ENCODE assay signal across 17 cellular contexts in the genomic region with DNA sequence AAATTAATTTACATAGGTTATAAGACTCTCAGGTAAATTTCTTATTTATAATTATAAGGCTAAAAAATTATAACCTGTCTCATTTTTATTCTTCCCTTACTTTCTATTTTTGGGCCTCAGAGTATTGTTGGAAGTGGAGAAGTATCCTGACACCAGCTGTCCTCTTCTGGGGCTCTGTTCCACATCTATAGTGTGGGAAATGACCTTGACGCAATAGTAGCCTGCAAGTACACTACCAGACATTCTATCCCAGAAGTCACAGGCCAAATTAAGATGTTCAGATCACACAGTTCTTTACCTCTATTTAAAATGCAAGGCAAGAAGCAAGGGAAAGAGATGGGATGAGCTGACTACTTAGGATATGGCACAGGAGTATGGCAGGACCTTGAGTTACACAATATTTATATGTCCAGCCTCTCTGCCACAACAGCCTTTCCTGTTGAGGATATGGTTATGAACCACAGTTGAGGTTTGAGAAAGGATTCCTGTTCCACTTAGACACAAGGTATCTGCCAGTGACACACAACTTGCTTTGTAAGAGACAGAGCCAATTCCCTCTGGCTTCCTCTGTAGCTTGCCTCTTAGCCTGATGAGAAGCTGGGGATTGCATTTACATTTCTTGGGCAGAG. TPM values are rescaled to one million over a fixed set of nuclear protein-coding genes. Genes with fewer than 3 reads are reported as not detected.
DNase-seq lines count a peak whose midpoint lies in the region; ATAC-seq, FAIRE-seq and TF ChIP-seq lines count a peak whose summit lies in the region.
"Had no signal": no experiment of that assay in that cellular context is flagged by ENCODE, and none has a peak within 500 bp of the region (broad histone marks: within the 10 kb centered on the region; RNA-seq: fewer than 3 reads in every experiment).

No MANE protein-coding gene starts in this region.

- H3K36me3 ChIP-seq in astrocyte (ENCODE audit: insufficient read depth, low read length) = no peaks in the 10 kb centered on the region
- no peaks in the 10 kb centered on the region for H3K36me3 ChIP-seq in mesenchymal stem cell (ENCODE audit: control insufficient read depth in 1 of 2, insufficient read depth in 2 of 2, low read depth in 1 of 2, low read length in 2 of 2)
- H3K36me3 ChIP-seq in kidney (ENCODE audit: control insufficient read depth in 1 of 2, insufficient read depth in 2 of 2, low read length in 2 of 2) = no peaks in the 10 kb centered on the region
- H3K36me3 ChIP-seq: colonic mucosa, esophagus muscularis mucosa had no signal

- peak overlapping the region; percentile 15 to 49 for H2BK12ac ChIP-seq in mesenchymal stem cell (ENCODE audit: low read length in 2 of 2)

- no peak overlapping the region for H2BK5ac ChIP-seq in mesenchymal stem cell (ENCODE audit: low read depth, low read length, poor library complexity, severe bottlenecking)

- H3K79me1 ChIP-seq in mesenchymal stem cell (replicated peaks; ENCODE audit: low read length, poor library complexity, severe bottlenecking) = peaks cover 19% of the 10 kb centered on the region

- peak overlapping the region; percentile 15 for H2AK5ac ChIP-seq in mesenchymal stem cell (ENCODE audit: low read length, severe bottlenecking)

- no CpG with 5 or more reads among the region's 1 CpG for WGBS in mesenchymal stem cell

- no peak overlapping the region for H3K4me2 ChIP-seq in astrocyte (ENCODE audit: low read length)
- H3K4me2 ChIP-seq in mesenchymal stem cell (ENCODE audit: low read length, poor library complexity, severe bottlenecking) = peak overlapping the region; percentile 23

- no peak for TF ChIP-seq CTCF in astrocyte (IDR thresholded peaks at IDR 0.05; ENCODE audit: insufficient read depth, low read depth, low read length)
- TF ChIP-seq CTCF in kidney (IDR thresholded peaks at IDR 0.05; ENCODE audit: borderline replicate concordance, extremely low read depth, insufficient read depth) = no peak

- H2BK15ac ChIP-seq in mesenchymal stem cell (ENCODE audit: low read depth, poor library complexity, severe bottlenecking) = no peak overlapping the region

- H3K27me3 Mint-ChIP-seq in astrocyte (ENCODE audit: low read depth, unreplicated experiment) = no peaks in the 10 kb centered on the region
- H3K27me3 Mint-ChIP-seq: activated naive CD8-positive, alpha-beta T cell treated with anti-CD3 and anti-CD28 coated beads, Interleukin-2, amount 50 U/mL, for 24 hours; stimulated activated naive B cell treated with anti-CD40 and anti-IgM and Interleukin-4, amounts not matched to agents 10 μg/mL and 1 μg/mL and 100 μg/mL, for 72 hours had no signal

- H3K27ac ChIP-seq in astrocyte (ENCODE audit: low read depth, low read length) (no peak overlapping the region), mesenchymal stem cell (ENCODE audit: low read length, poor library complexity, severe bottlenecking) (no peak overlapping the region), kidney (ENCODE audit: low read depth in 2 of 2, low read length in 2 of 2) (no peak overlapping the region)
- H3K27ac ChIP-seq: colonic mucosa had no signal

- H2AFZ ChIP-seq in astrocyte (ENCODE audit: low read depth, low read length) (no peak overlapping the region), mesenchymal stem cell (ENCODE audit: low read depth, low read length) (no peak overlapping the region)

- H3K9me3 ChIP-seq in astrocyte (ENCODE audit: insufficient read depth, low read depth, low read length) (no peaks in the 10 kb centered on the region), mesenchymal stem cell (ENCODE audit: control insufficient read depth, low read length) (no peaks in the 10 kb centered on the region), kidney (ENCODE audit: control insufficient read depth in 1 of 2, low read length in 2 of 2) (no peaks in the 10 kb centered on the region)
- H3K9me3 ChIP-seq: colonic mucosa, esophagus muscularis mucosa had no signal

- peaks cover 89% of the 10 kb centered on the region for H3K79me2 ChIP-seq in astrocyte (ENCODE audit: insufficient read depth, low read length)

- no peak overlapping the region for H3K4me3 ChIP-seq in astrocyte (ENCODE audit: insufficient read depth, low read depth, low read length)
- no peak overlapping the region for H3K4me3 ChIP-seq in mesenchymal stem cell (ENCODE audit: insufficient read depth in 1 of 2, low read depth in 1 of 2, low read length in 2 of 2)
- H3K4me3 ChIP-seq in kidney (ENCODE audit: low read length in 2 of 2) = no peak overlapping the region
- H3K4me3 ChIP-seq: colonic mucosa, esophagus muscularis mucosa had no signal

- peak overlapping the region in 1 of 2 experiments; percentile 51 for H3K4ac ChIP-seq in mesenchymal stem cell (ENCODE audit: low read depth in 1 of 2, low read length in 2 of 2)

- H3K9ac ChIP-seq in astrocyte (ENCODE audit: low read length) = no peak overlapping the region
- H3K9ac ChIP-seq in mesenchymal stem cell (ENCODE audit: low read length) = no peak overlapping the region
- H3K9ac ChIP-seq in kidney (ENCODE audit: low read length in 2 of 2) = no peak overlapping the region

- H4K91ac ChIP-seq in mesenchymal stem cell (ENCODE audit: low read length) = no peak overlapping the region

- no peaks in the 10 kb centered on the region for H3K27me3 ChIP-seq in astrocyte (ENCODE audit: insufficient read depth, low read length)
- no peaks in the 10 kb centered on the region for H3K27me3 ChIP-seq in mesenchymal stem cell (ENCODE audit: control insufficient read depth in 1 of 2, insufficient read depth in 1 of 2, low read length in 2 of 2)
- H3K27me3 ChIP-seq: colonic mucosa, esophagus muscularis mucosa had no signal

- no peaks in the 10 kb centered on the region for H3K9me3 Mint-ChIP-seq in astrocyte (ENCODE audit: unreplicated experiment)
- H3K9me3 Mint-ChIP-seq: activated naive CD8-positive, alpha-beta T cell treated with anti-CD3 and anti-CD28 coated beads, Interleukin-2, amount 50 U/mL, for 24 hours; activated T-cell treated with anti-CD3 and anti-CD28 coated beads, Interleukin-2, amount 50 U/mL, for 24 hours; stimulated activated naive B cell treated with anti-CD40 and anti-IgM and Interleukin-4, amounts not matched to agents 10 μg/mL and 1 μg/mL and 100 μg/mL, for 72 hours had no signal

- H3K4me1 Mint-ChIP-seq in astrocyte (ENCODE audit: low read depth, unreplicated experiment) = peaks cover 25% of the 10 kb centered on the region
- H3K4me1 Mint-ChIP-seq: activated naive CD8-positive, alpha-beta T cell treated with anti-CD3 and anti-CD28 coated beads, Interleukin-2, amount 50 U/mL, for 24 hours; stimulated activated naive B cell treated with anti-CD40 and anti-IgM and Interleukin-4, amounts not matched to agents 10 μg/mL and 1 μg/mL and 100 μg/mL, for 72 hours had no signal

- H3K23ac ChIP-seq in mesenchymal stem cell (ENCODE audit: low read length in 2 of 2) = no peak overlapping the region

- H3K27ac Mint-ChIP-seq in astrocyte (ENCODE audit: unreplicated experiment) = peak overlapping the region; percentile 20
- H3K27ac Mint-ChIP-seq: activated naive CD8-positive, alpha-beta T cell treated with anti-CD3 and anti-CD28 coated beads, Interleukin-2, amount 50 U/mL, for 24 hours; activated T-cell treated with anti-CD3 and anti-CD28 coated beads, Interleukin-2, amount 50 U/mL, for 24 hours; stimulated activated naive B cell treated with anti-CD40 and anti-IgM and Interleukin-4, amounts not matched to agents 10 μg/mL and 1 μg/mL and 100 μg/mL, for 72 hours had no signal

- no peak for ATAC-seq in GM18907 (IDR thresholded peaks at IDR 0.05; ENCODE audit: unreplicated experiment)
- no peak for ATAC-seq in GM21515 (IDR thresholded peaks at IDR 0.05; ENCODE audit: unreplicated experiment)
- no peak for ATAC-seq in HG03571 (IDR thresholded peaks at IDR 0.05; ENCODE audit: unreplicated experiment)
- ATAC-seq: activated naive CD8-positive, alpha-beta T cell treated with anti-CD3 and anti-CD28 coated beads, Interleukin-2, amount 50 U/mL, for 24 hours; PC-3 had no signal

- FAIRE-seq in astrocyte (lab: Jason Lieb, UNC) (peak; percentile 84), kidney (lab: Jason Lieb, UNC) (no peak)
- FAIRE-seq: H54 had no signal

- DNase-seq in EL (peak; percentile 43), LHCN-M2 (ENCODE audit: low read depth) (peak; percentile 77), astrocyte (ENCODE audit: low read depth) (peak; percentile 41), mesenchymal stem cell (peak; percentile 62), kidney (no peak)
- DNase-seq: activated CD4-positive, alpha-beta T cell treated with anti-CD3 and anti-CD28 coated beads for 48 hours; activated naive CD8-positive, alpha-beta T cell treated with anti-CD3 and anti-CD28 coated beads, Interleukin-2, amount 50 U/mL, for 24 hours; activated T-cell treated with anti-CD3 and anti-CD28 coated beads, Interleukin-2, amount 50 U/mL, for 24 hours; colonic mucosa; GF-D8; PC-3; stimulated activated naive B cell treated with anti-CD40 and anti-IgM and Interleukin-4, amounts not matched to agents 10 μg/mL and 1 μg/mL and 100 μg/mL, for 72 hours had no signal

- peak overlapping the region; percentile 84 for H2BK120ac ChIP-seq in mesenchymal stem cell (ENCODE audit: low read depth, low read length)

- H3K36me3 Mint-ChIP-seq in astrocyte (ENCODE audit: low read depth, unreplicated experiment) = no peaks in the 10 kb centered on the region
- H3K36me3 Mint-ChIP-seq: stimulated activated naive B cell treated with anti-CD40 and anti-IgM and Interleukin-4, amounts not matched to agents 10 μg/mL and 1 μg/mL and 100 μg/mL, for 72 hours had no signal

- H4K20me1 ChIP-seq in astrocyte (ENCODE audit: insufficient read depth, low read length) = peaks cover 32% of the 10 kb centered on the region

- H3K14ac ChIP-seq in mesenchymal stem cell (ENCODE audit: low read length in 2 of 2) = no peak overlapping the region

- H3K18ac ChIP-seq in mesenchymal stem cell (ENCODE audit: low read depth in 1 of 2, low read length in 2 of 2) = peak overlapping the region; percentile 18 to 75

- intact Hi-C loops in kidney (cut with DNase I) = no loop called here

- H3K4me1 ChIP-seq in astrocyte (ENCODE audit: insufficient read depth, low read length) (peaks cover 8% of the 10 kb centered on the region), mesenchymal stem cell (ENCODE audit: control insufficient read depth, insufficient read depth, low read depth, low read length) (peaks cover 3% of the 10 kb centered on the region), kidney (ENCODE audit: control insufficient read depth in 1 of 2, insufficient read depth in 1 of 2, low read depth in 1 of 2, low read length in 2 of 2) (peaks cover 8 to 12% of the 10 kb centered on the region in 2 donors)
- H3K4me1 ChIP-seq: colonic mucosa had no signal

- no peak overlapping the region for H4K8ac ChIP-seq in mesenchymal stem cell (ENCODE audit: low read length)

- peak overlapping the region; percentile 54 for H3K4me3 Mint-ChIP-seq in astrocyte (ENCODE audit: unreplicated experiment)
- H3K4me3 Mint-ChIP-seq: activated naive CD8-positive, alpha-beta T cell treated with anti-CD3 and anti-CD28 coated beads, Interleukin-2, amount 50 U/mL, for 24 hours; activated T-cell treated with anti-CD3 and anti-CD28 coated beads, Interleukin-2, amount 50 U/mL, for 24 hours; stimulated activated naive B cell treated with anti-CD40 and anti-IgM and Interleukin-4, amounts not matched to agents 10 μg/mL and 1 μg/mL and 100 μg/mL, for 72 hours had no signal

RNA-seq across cellular contexts. Expression of a gene that starts 9.0 kb away (rescaled TPM):
- total RNA-seq in LHCN-M2 (2014; rRNA removed) (5.6 and 8.3 TPM in 2 replicates), astrocyte (21.3 and 27.7 TPM in 2 replicates), kidney (4.9 TPM)
- 2.1 TPM for polyA plus RNA-seq in LHCN-M2 (2012)
- polyA plus RNA-seq in mesenchymal stem cell (2013, experiment 1 of 2) = 7.2 TPM
- polyA plus RNA-seq in mesenchymal stem cell (2013, experiment 2 of 2) = 7.2 TPM
- 9.4 TPM for polyA plus RNA-seq in kidney (ENCODE audit: insufficient read depth, low read depth, low replicate concordance)
